In genomic region chr17:33667052-33667509, GRCh38 we compare ENCODE assay signal across 10 cellular contexts.
A peak's percentile ranks its signal among the peaks of the same experiment; 100 is the strongest.
DNase-seq lines count a peak whose midpoint lies in the region; ATAC-seq lines count a peak whose summit lies in the region.
"Had no signal": no experiment of that assay in that cellular context is flagged by ENCODE, and none has a peak within 500 bp of the region (broad histone marks: within the 10 kb centered on the region; RNA-seq: fewer than 3 reads in every experiment).

No MANE protein-coding gene starts in this region.

- peaks cover 44% of the 10 kb centered on the region for H3K27me3 Mint-ChIP-seq in activated T-helper 2 cell treated with anti-CD3 and anti-CD28 coated beads, Interferon-gamma antibody, Interleukin-2, Interleukin-4, amounts not matched to agents 10 μg/mL and 5 μg/mL and 100 μg/mL, durations not matched to agents 14 hours and 24 hours and 36 hours (ENCODE audit: low read depth)
- H3K27me3 Mint-ChIP-seq in stimulated activated naive CD8-positive, alpha-beta T cell treated with anti-CD3 and anti-CD28 coated beads, Interleukin-15, amount 100 ng/mL, for 72 hours, result peaks cover 32% of the 10 kb centered on the region

- intact Hi-C loops in activated T-helper 2 cell treated with anti-CD3 and anti-CD28 coated beads, Interferon-gamma antibody, Interleukin-2, Interleukin-4, amounts not matched to agents 10 μg/mL and 5 μg/mL and 100 μg/mL, durations not matched to agents 14 hours and 24 hours and 36 hours (cut with micrococcal nuclease), result no loop called here
- intact Hi-C loops in head of caudate nucleus (cut with DNase I), result no loop called here

- no peak overlapping the region for H3K4me3 ChIP-seq in Jurkat, Clone E6-1 (ENCODE audit: low read length)
- H3K4me3 ChIP-seq: mucosa of descending colon had no signal

- peaks cover 8% of the 10 kb centered on the region for H3K4me1 Mint-ChIP-seq in activated T-helper 2 cell treated with anti-CD3 and anti-CD28 coated beads, Interferon-gamma antibody, Interleukin-2, Interleukin-4, amounts not matched to agents 10 μg/mL and 5 μg/mL and 100 μg/mL, durations not matched to agents 14 hours and 24 hours and 36 hours (ENCODE audit: low read depth)
- H3K4me1 Mint-ChIP-seq in stimulated activated naive CD8-positive, alpha-beta T cell treated with anti-CD3 and anti-CD28 coated beads, Interleukin-15, amount 100 ng/mL, for 72 hours, result peaks cover 13% of the 10 kb centered on the region

- no peaks in the 10 kb centered on the region for H3K9me3 Mint-ChIP-seq in activated T-helper 2 cell treated with anti-CD3 and anti-CD28 coated beads, Interferon-gamma antibody, Interleukin-2, Interleukin-4, amounts not matched to agents 10 μg/mL and 5 μg/mL and 100 μg/mL, durations not matched to agents 14 hours and 24 hours and 36 hours
- H3K9me3 Mint-ChIP-seq in stimulated activated naive CD8-positive, alpha-beta T cell treated with anti-CD3 and anti-CD28 coated beads, Interleukin-15, amount 100 ng/mL, for 72 hours, result no peaks in the 10 kb centered on the region

- DNase-seq in activated CD4-positive, alpha-beta T cell treated with anti-CD3 and anti-CD28 coated beads for 48 hours, result peak; percentile 38
- no peak for DNase-seq in activated CD4-positive, alpha-beta T cell treated with anti-CD3 and anti-CD28 coated beads for 1 hour
- DNase-seq in Jurkat, Clone E6-1 (ENCODE audit: low read depth, low spot score), result peak; percentile 86
- DNase-seq in activated T-helper 2 cell treated with anti-CD3 and anti-CD28 coated beads, Interferon-gamma antibody, Interleukin-2, Interleukin-4, amounts not matched to agents 10 μg/mL and 5 μg/mL and 100 μg/mL, durations not matched to agents 14 hours and 24 hours and 36 hours (ENCODE audit: low spot score), result peak; percentile 16
- peak; percentile 18 to 19 for DNase-seq in stimulated activated naive CD8-positive, alpha-beta T cell treated with anti-CD3 and anti-CD28 coated beads, Interleukin-15, amount 100 ng/mL, for 72 hours
- DNase-seq in DMS79 treated with DMSO at 0.1 percent for 48 hours (lab: John Stamatoyannopoulos, UW) (no peak), pons (ENCODE audit: low spot score) (no peak), head of caudate nucleus (no peak)
- DNase-seq: aorta, mucosa of descending colon had no signal

- peak; percentile 88 for ATAC-seq in stimulated activated naive CD8-positive, alpha-beta T cell treated with anti-CD3 and anti-CD28 coated beads, Interleukin-15, amount 100 ng/mL, for 72 hours
- ATAC-seq: mucosa of descending colon had no signal

- no peak overlapping the region for H3K27ac Mint-ChIP-seq in activated T-helper 2 cell treated with anti-CD3 and anti-CD28 coated beads, Interferon-gamma antibody, Interleukin-2, Interleukin-4, amounts not matched to agents 10 μg/mL and 5 μg/mL and 100 μg/mL, durations not matched to agents 14 hours and 24 hours and 36 hours
- no peak overlapping the region for H3K27ac Mint-ChIP-seq in stimulated activated naive CD8-positive, alpha-beta T cell treated with anti-CD3 and anti-CD28 coated beads, Interleukin-15, amount 100 ng/mL, for 72 hours

- H3K4me3 Mint-ChIP-seq in activated T-helper 2 cell treated with anti-CD3 and anti-CD28 coated beads, Interferon-gamma antibody, Interleukin-2, Interleukin-4, amounts not matched to agents 10 μg/mL and 5 μg/mL and 100 μg/mL, durations not matched to agents 14 hours and 24 hours and 36 hours (ENCODE audit: low read depth), result no peak overlapping the region
- H3K4me3 Mint-ChIP-seq in stimulated activated naive CD8-positive, alpha-beta T cell treated with anti-CD3 and anti-CD28 coated beads, Interleukin-15, amount 100 ng/mL, for 72 hours, result peak overlapping the region; percentile 17 to 68

- H3K36me3 Mint-ChIP-seq in activated T-helper 2 cell treated with anti-CD3 and anti-CD28 coated beads, Interferon-gamma antibody, Interleukin-2, Interleukin-4, amounts not matched to agents 10 μg/mL and 5 μg/mL and 100 μg/mL, durations not matched to agents 14 hours and 24 hours and 36 hours (ENCODE audit: low read depth), result no peaks in the 10 kb centered on the region

Comparison
In these comparisons a context has a peak if more than half of its experiments do, and no peak if none do; other contexts are left out.
1. DNase-seq: peak in activated CD4-positive, alpha-beta T cell treated with anti-CD3 and anti-CD28 coated beads for 48 hours (single experiment), Jurkat, Clone E6-1 (single experiment), activated T-helper 2 cell treated with anti-CD3 and anti-CD28 coated beads, Interferon-gamma antibody, Interleukin-2, Interleukin-4, amounts not matched to agents 10 μg/mL and 5 μg/mL and 100 μg/mL, durations not matched to agents 14 hours and 24 hours and 36 hours (single experiment) and stimulated activated naive CD8-positive, alpha-beta T cell treated with anti-CD3 and anti-CD28 coated beads, Interleukin-15, amount 100 ng/mL, for 72 hours (2 of 2); none in activated CD4-positive, alpha-beta T cell treated with anti-CD3 and anti-CD28 coated beads for 1 hour (single experiment), DMS79 treated with DMSO at 0.1 percent for 48 hours (single experiment), pons (single experiment) and head of caudate nucleus (0 of 42).